In genomic region chr16:73739049-73739769, GRCh38 we compare ENCODE assay signal across 28 cellular contexts.
"Had no signal": no experiment of that assay in that cellular context is flagged by ENCODE, and none has a peak within 500 bp of the region (broad histone marks: within the 10 kb centered on the region; RNA-seq: fewer than 3 reads in every experiment).

No MANE protein-coding gene starts in this region.

- H3K9me3 ChIP-seq: adrenal gland, left lung, lower lobe of right lung, neutrophil, pancreas, psoas muscle, sigmoid colon, upper lobe of left lung had no signal

- H3K36me3 ChIP-seq: adrenal gland, heart right ventricle, left lung, lower lobe of right lung, neutrophil, pancreas, sigmoid colon, upper lobe of left lung had no signal

- DNase-seq: activated CD4-positive, alpha-beta T cell treated with anti-CD3 and anti-CD28 coated beads for 36 hours; activated CD4-positive, CD25-positive, alpha-beta regulatory T cell; activated naive CD4-positive, alpha-beta T cell treated with Interleukin-2 at 50 U/mL for 16 hours; activated T-cell treated with anti-CD3 and anti-CD28 coated beads for 4 hours; activated T-cell treated with anti-CD3 and anti-CD28 coated beads, Interleukin-2, amount 50 U/mL, for 72 hours; adrenal gland; aorta; caudate nucleus; foreskin fibroblast; heart right ventricle; left lung; lower lobe of right lung; mesendoderm; natural killer cell; pancreas; psoas muscle; sigmoid colon; small intestine; stimulated activated CD4-positive, alpha-beta T cell treated with anti-CD3 and anti-CD28 coated beads, Interleukin-4, amount 100 ng/mL, for 24 hours; stimulated activated naive CD8-positive, alpha-beta T cell treated with anti-CD3 and anti-CD28 coated beads, Interleukin-15, amount 100 ng/mL, for 72 hours; substantia nigra; T-cell; upper lobe of left lung had no signal

- H3K4me1 ChIP-seq: adrenal gland, heart right ventricle, left lung, lower lobe of right lung, pancreas, psoas muscle, sigmoid colon, upper lobe of left lung had no signal

- H3K4me3 ChIP-seq: adrenal gland, heart right ventricle, left lung, lower lobe of right lung, pancreas, psoas muscle, sigmoid colon, upper lobe of left lung had no signal

- H3K27ac Mint-ChIP-seq: activated CD4-positive, alpha-beta T cell treated with anti-CD3 and anti-CD28 coated beads for 36 hours; activated naive CD8-positive, alpha-beta T cell; activated T-cell treated with anti-CD3 and anti-CD28 coated beads, Interleukin-2, amount 50 U/mL, for 72 hours; brain; natural killer cell; stimulated activated effector memory CD8-positive, alpha-beta T cell treated with anti-CD3 and anti-CD28 coated beads, Interleukin-12 subunit alpha, Interleukin-12 subunit beta, amount 100 ng/mL, for 72 hours; T-cell; T-helper 2 cell treated with Interferon-gamma antibody and Interleukin-4, amounts not matched to agents 5 μg/mL and 100 μg/mL, for 36 hours had no signal

- ATAC-seq: activated CD4-positive, alpha-beta T cell treated with anti-CD3 and anti-CD28 coated beads for 36 hours; activated T-cell treated with anti-CD3 and anti-CD28 coated beads, Interleukin-2, amount 50 U/mL, for 72 hours; heart right ventricle; left lung; lower lobe of right lung; natural killer cell; pancreas; psoas muscle; stimulated activated effector memory CD8-positive, alpha-beta T cell treated with anti-CD3 and anti-CD28 coated beads, Interleukin-12 subunit alpha, Interleukin-12 subunit beta, amount 100 ng/mL, for 72 hours; stimulated activated naive CD8-positive, alpha-beta T cell treated with anti-CD3 and anti-CD28 coated beads, Interleukin-15, amount 100 ng/mL, for 72 hours; T-cell had no signal

- H3K27ac ChIP-seq: adrenal gland, heart right ventricle, left lung, lower lobe of right lung, neutrophil, pancreas, psoas muscle, sigmoid colon, upper lobe of left lung had no signal

- H3K4me3 Mint-ChIP-seq: activated CD4-positive, alpha-beta T cell treated with anti-CD3 and anti-CD28 coated beads for 36 hours; activated naive CD8-positive, alpha-beta T cell; activated T-cell treated with anti-CD3 and anti-CD28 coated beads, Interleukin-2, amount 50 U/mL, for 72 hours; brain; natural killer cell; stimulated activated effector memory CD8-positive, alpha-beta T cell treated with anti-CD3 and anti-CD28 coated beads, Interleukin-12 subunit alpha, Interleukin-12 subunit beta, amount 100 ng/mL, for 72 hours; stimulated activated naive CD8-positive, alpha-beta T cell treated with anti-CD3 and anti-CD28 coated beads, Interleukin-15, amount 100 ng/mL, for 72 hours; T-cell; T-helper 2 cell treated with Interferon-gamma antibody and Interleukin-4, amounts not matched to agents 5 μg/mL and 100 μg/mL, for 36 hours had no signal

- H3K9me3 Mint-ChIP-seq: natural killer cell; T-helper 2 cell treated with Interferon-gamma antibody and Interleukin-4, amounts not matched to agents 5 μg/mL and 100 μg/mL, for 36 hours had no signal

- H3K27me3 ChIP-seq: adrenal gland, heart right ventricle, left lung, neutrophil, pancreas, sigmoid colon, upper lobe of left lung had no signal

- H3K4me1 Mint-ChIP-seq: natural killer cell; stimulated activated effector memory CD8-positive, alpha-beta T cell treated with anti-CD3 and anti-CD28 coated beads, Interleukin-12 subunit alpha, Interleukin-12 subunit beta, amount 100 ng/mL, for 72 hours; T-cell had no signal

- H3K36me3 Mint-ChIP-seq: activated naive CD8-positive, alpha-beta T cell; brain; natural killer cell; stimulated activated effector memory CD8-positive, alpha-beta T cell treated with anti-CD3 and anti-CD28 coated beads, Interleukin-12 subunit alpha, Interleukin-12 subunit beta, amount 100 ng/mL, for 72 hours; T-cell had no signal
